ENCODE assay signal across 16 cellular contexts in genomic region chr18:10134204-10134603, GRCh38.
A peak's percentile ranks its signal among the peaks of the same experiment; 100 is the strongest.
DNase-seq lines count a peak whose midpoint lies in the region; TF ChIP-seq lines count a peak whose summit lies in the region.
"Had no signal": no experiment of that assay in that cellular context is flagged by ENCODE, and none has a peak within 500 bp of the region (broad histone marks: within the 10 kb centered on the region; RNA-seq: fewer than 3 reads in every experiment).

No MANE protein-coding gene starts in this region.

- no peak for TF ChIP-seq CTCF in nephron progenitor cell (IDR thresholded peaks at IDR 0.05)
- no peak for TF ChIP-seq CTCF in progenitor cell of endocrine pancreas (IDR thresholded peaks at IDR 0.05; ENCODE audit: unreplicated experiment)

- H3K9me3 ChIP-seq in SK-N-MC (ENCODE audit: low read depth, low read length) = no peaks in the 10 kb centered on the region
- H3K9me3 ChIP-seq: HAP-1 had no signal

- H3K36me3 Mint-ChIP-seq in nephron progenitor cell (ENCODE audit: low read depth) (no peaks in the 10 kb centered on the region), progenitor cell of endocrine pancreas (ENCODE audit: insufficient read depth) (no peaks in the 10 kb centered on the region)
- H3K36me3 Mint-ChIP-seq: CD8-positive, alpha-beta T cell had no signal

- peaks cover 5% of the 10 kb centered on the region for H3K27me3 Mint-ChIP-seq in nephron progenitor cell (ENCODE audit: low read depth, poor library complexity)
- H3K27me3 Mint-ChIP-seq in progenitor cell of endocrine pancreas = no peaks in the 10 kb centered on the region

- H3K4me1 Mint-ChIP-seq in nephron progenitor cell (peaks cover 66% of the 10 kb centered on the region), progenitor cell of endocrine pancreas (ENCODE audit: low read depth) (peaks cover 30% of the 10 kb centered on the region)

- H3K27ac ChIP-seq in SK-N-MC = peak overlapping the region; percentile 4; the same call in 1 of the 2 replicates
- H3K27ac ChIP-seq: BLaER1 treated with 17β-estradiol and CSF1 and Interleukin-3, amounts not matched to agents 10 nM and 100 nM; GM23248 had no signal

- H3K9ac ChIP-seq in SK-N-MC (ENCODE audit: insufficient read length) = no peak overlapping the region
- H3K9ac ChIP-seq: BLaER1 treated with 17β-estradiol and CSF1 and Interleukin-3, amounts not matched to agents 10 nM and 100 nM; GM23248 had no signal

- no peaks in the 10 kb centered on the region for H3K9me3 Mint-ChIP-seq in nephron progenitor cell
- H3K9me3 Mint-ChIP-seq in progenitor cell of endocrine pancreas (ENCODE audit: low read depth) = peaks cover 6% of the 10 kb centered on the region
- H3K9me3 Mint-ChIP-seq: CD8-positive, alpha-beta T cell had no signal

- H3K4me3 Mint-ChIP-seq in nephron progenitor cell (no peak overlapping the region), progenitor cell of endocrine pancreas (ENCODE audit: low read depth) (no peak overlapping the region)
- H3K4me3 Mint-ChIP-seq: B cell; CD8-positive, alpha-beta T cell had no signal

- no peaks in the 10 kb centered on the region for H3K36me3 ChIP-seq in SK-N-MC (ENCODE audit: insufficient read depth, low read length)
- H3K36me3 ChIP-seq: BLaER1 treated with 17β-estradiol and CSF1 and Interleukin-3, amounts not matched to agents 10 nM and 100 nM; HAP-1 had no signal

- H3K4me3 ChIP-seq in SK-N-MC = no peak overlapping the region
- H3K4me3 ChIP-seq: BLaER1 treated with 17β-estradiol and CSF1 and Interleukin-3, amounts not matched to agents 10 nM and 100 nM; GM12878; GM23248; HAP-1 had no signal

- DNase-seq in SK-N-MC (ENCODE audit: low read depth, low spot score) (no peak), islet precursor cell (peak; percentile 71), nephron progenitor cell (no peak), progenitor cell of endocrine pancreas (ENCODE audit: low spot score, unreplicated experiment) (no peak), GM03348 (ENCODE audit: low spot score) (no peak), NCI-H774 (lab: John Stamatoyannopoulos, UW) (no peak)
- DNase-seq in central memory CD4-positive, alpha-beta T cell = no peak
- DNase-seq: Calu3; CD8-positive, alpha-beta T cell; DMS79 treated with DMSO at 0.1 percent for 48 hours; GF-D8; GM23248 had no signal

- peak overlapping the region; percentile 2 for H3K27ac Mint-ChIP-seq in nephron progenitor cell
- peak overlapping the region; percentile 54 for H3K27ac Mint-ChIP-seq in progenitor cell of endocrine pancreas
- H3K27ac Mint-ChIP-seq: B cell; CD8-positive, alpha-beta T cell had no signal
